In genomic region chr15:42732095-42732827, GRCh38 we compare ENCODE assay signal across 16 cellular contexts.
"Had no signal": no experiment of that assay in that cellular context is flagged by ENCODE, and none has a peak within 500 bp of the region (broad histone marks: within the 10 kb centered on the region; RNA-seq: fewer than 3 reads in every experiment).

No MANE protein-coding gene starts in this region.

- H3K4me3 Mint-ChIP-seq: dendritic cell treated with granulocyte-macrophage colony-stimulating factor and Interleukin-4, amounts not matched to agents 40 ng/mL and 50 ng/mL, for 4 days; immature natural killer cell; stimulated activated naive B cell treated with anti-CD40 and anti-IgM and Interleukin-4, amounts not matched to agents 10 μg/mL and 1 μg/mL and 100 μg/mL, for 72 hours; T-helper 1 cell treated with Interleukin-12 subunit alpha and Interleukin-12 subunit beta and Interleukin-4 antibody, amounts not matched to agents 30 μg/mL and 1 μg/mL, for 36 hours had no signal

- H3K27ac Mint-ChIP-seq: dendritic cell treated with granulocyte-macrophage colony-stimulating factor and Interleukin-4, amounts not matched to agents 40 ng/mL and 50 ng/mL, for 4 days; T-helper 1 cell treated with Interleukin-12 subunit alpha and Interleukin-12 subunit beta and Interleukin-4 antibody, amounts not matched to agents 30 μg/mL and 1 μg/mL, for 36 hours had no signal

- H3K27me3 Mint-ChIP-seq: dendritic cell treated with granulocyte-macrophage colony-stimulating factor and Interleukin-4, amounts not matched to agents 40 ng/mL and 50 ng/mL, for 4 days; naive thymus-derived CD4-positive, alpha-beta T cell; stimulated activated naive B cell treated with anti-CD40 and anti-IgM and Interleukin-4, amounts not matched to agents 10 μg/mL and 1 μg/mL and 100 μg/mL, for 72 hours had no signal

- H3K9me3 Mint-ChIP-seq: dendritic cell treated with granulocyte-macrophage colony-stimulating factor and Interleukin-4, amounts not matched to agents 40 ng/mL and 50 ng/mL, for 4 days; immature natural killer cell; naive thymus-derived CD4-positive, alpha-beta T cell; stimulated activated naive B cell treated with anti-CD40 and anti-IgM and Interleukin-4, amounts not matched to agents 10 μg/mL and 1 μg/mL and 100 μg/mL, for 72 hours; T-helper 1 cell treated with Interleukin-12 subunit alpha and Interleukin-12 subunit beta and Interleukin-4 antibody, amounts not matched to agents 30 μg/mL and 1 μg/mL, for 36 hours had no signal

- DNase-seq: activated CD4-positive, alpha-beta T cell treated with anti-CD3 and anti-CD28 coated beads, Interleukin-2, amount 50 U/mL, for 1 hour; activated CD4-positive, CD25-positive, alpha-beta regulatory T cell treated with anti-CD3 and anti-CD28 coated beads, Interleukin-2, amount 50 U/mL, for 72 hours; activated CD8-positive, alpha-beta memory T cell treated with anti-CD3 and anti-CD28 coated beads for 24 hours; activated CD8-positive, alpha-beta memory T cell treated with anti-CD3 and anti-CD28 coated beads, Interleukin-2, amount 50 U/mL, for 48 hours; activated gamma-delta T cell; effector CD8-positive, alpha-beta T cell; heart left ventricle; immature natural killer cell; mesenchymal stem cell; naive thymus-derived CD4-positive, alpha-beta T cell; nucleus accumbens; retina; stimulated activated naive B cell treated with anti-CD40 and anti-IgM and Interleukin-4, amounts not matched to agents 10 μg/mL and 1 μg/mL and 100 μg/mL, for 72 hours; upper lobe of right lung had no signal
